1 cellular context compared by ENCODE assay signal in the genomic region with DNA sequence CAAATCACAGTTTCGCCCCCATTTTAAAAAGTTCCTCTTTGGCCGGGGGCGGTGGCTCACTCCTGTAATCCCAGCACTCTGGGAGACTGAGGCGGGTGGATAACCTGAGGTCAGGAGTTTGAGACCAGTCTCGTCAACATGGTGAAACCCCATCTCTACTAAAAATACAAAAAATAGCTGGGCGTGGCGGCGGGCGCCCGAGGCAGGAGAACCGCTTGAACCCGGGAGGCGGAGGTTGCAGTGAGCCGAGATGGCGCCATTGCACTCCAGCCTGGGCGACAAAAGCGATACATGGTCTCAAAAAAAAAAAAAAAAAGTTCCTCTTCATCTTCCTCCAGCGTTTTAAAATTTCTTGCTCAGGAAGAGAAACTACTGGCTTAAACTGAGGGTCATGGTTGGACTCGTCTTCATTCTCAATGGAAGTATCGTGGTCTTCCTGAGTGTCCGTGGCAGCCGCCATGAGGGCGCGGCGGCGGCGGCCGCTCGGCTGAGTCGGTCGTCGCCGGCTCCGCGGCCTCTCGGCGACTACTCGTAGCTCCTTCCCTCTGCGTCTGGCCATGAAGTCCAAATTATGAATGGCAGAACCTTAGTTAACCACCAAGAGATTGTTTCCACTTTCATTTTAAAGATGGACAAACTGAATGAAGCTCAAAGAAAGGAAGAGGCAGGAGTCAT.
TF ChIP-seq lines count a peak whose summit lies in the region.

No MANE protein-coding gene starts in this region.

TF ChIP-seq in WTC11, 78 proteins besides CTCF, POLR2A, EP300 and RAD21:
- TF ChIP-seq E2F4 (CRISPR knock-in tag; IDR thresholded peaks at IDR 0.05; ENCODE audit: borderline replicate concordance, low read depth) (no peak), ATF3 (CRISPR knock-in tag; conservative IDR thresholded peaks at IDR 0.05) (no peak), JAZF1 (CRISPR knock-in tag; IDR thresholded peaks at IDR 0.05) (no peak), NFATC4 (CRISPR knock-in tag; IDR thresholded peaks at IDR 0.05) (no peak), USF2 (CRISPR knock-in tag; IDR thresholded peaks at IDR 0.05) (no peak), STAT6 (CRISPR knock-in tag; conservative IDR thresholded peaks at IDR 0.05; ENCODE audit: low read depth) (no peak), NR2C2 (CRISPR knock-in tag; IDR thresholded peaks at IDR 0.05) (no peak), SP1 (CRISPR knock-in tag; conservative IDR thresholded peaks at IDR 0.05) (no peak), JUN (CRISPR knock-in tag; IDR thresholded peaks at IDR 0.05) (no peak), IRF1 (CRISPR knock-in tag; IDR thresholded peaks at IDR 0.05) (no peak), ATF6 (CRISPR knock-in tag; IDR thresholded peaks at IDR 0.05) (no peak), ZNF219 (CRISPR knock-in tag; IDR thresholded peaks at IDR 0.05; ENCODE audit: borderline replicate concordance) (no peak), CREB1 (CRISPR knock-in tag; IDR thresholded peaks at IDR 0.05) (no peak), ZNF121 (CRISPR knock-in tag; IDR thresholded peaks at IDR 0.05) (no peak), FOXK1 (CRISPR knock-in tag; IDR thresholded peaks at IDR 0.05) (no peak), NFYB (CRISPR knock-in tag; conservative IDR thresholded peaks at IDR 0.05; ENCODE audit: low read depth) (no peak), IRF2 (CRISPR knock-in tag; IDR thresholded peaks at IDR 0.05; ENCODE audit: borderline replicate concordance, low read depth) (no peak)
- TF ChIP-seq, protein P1, sequence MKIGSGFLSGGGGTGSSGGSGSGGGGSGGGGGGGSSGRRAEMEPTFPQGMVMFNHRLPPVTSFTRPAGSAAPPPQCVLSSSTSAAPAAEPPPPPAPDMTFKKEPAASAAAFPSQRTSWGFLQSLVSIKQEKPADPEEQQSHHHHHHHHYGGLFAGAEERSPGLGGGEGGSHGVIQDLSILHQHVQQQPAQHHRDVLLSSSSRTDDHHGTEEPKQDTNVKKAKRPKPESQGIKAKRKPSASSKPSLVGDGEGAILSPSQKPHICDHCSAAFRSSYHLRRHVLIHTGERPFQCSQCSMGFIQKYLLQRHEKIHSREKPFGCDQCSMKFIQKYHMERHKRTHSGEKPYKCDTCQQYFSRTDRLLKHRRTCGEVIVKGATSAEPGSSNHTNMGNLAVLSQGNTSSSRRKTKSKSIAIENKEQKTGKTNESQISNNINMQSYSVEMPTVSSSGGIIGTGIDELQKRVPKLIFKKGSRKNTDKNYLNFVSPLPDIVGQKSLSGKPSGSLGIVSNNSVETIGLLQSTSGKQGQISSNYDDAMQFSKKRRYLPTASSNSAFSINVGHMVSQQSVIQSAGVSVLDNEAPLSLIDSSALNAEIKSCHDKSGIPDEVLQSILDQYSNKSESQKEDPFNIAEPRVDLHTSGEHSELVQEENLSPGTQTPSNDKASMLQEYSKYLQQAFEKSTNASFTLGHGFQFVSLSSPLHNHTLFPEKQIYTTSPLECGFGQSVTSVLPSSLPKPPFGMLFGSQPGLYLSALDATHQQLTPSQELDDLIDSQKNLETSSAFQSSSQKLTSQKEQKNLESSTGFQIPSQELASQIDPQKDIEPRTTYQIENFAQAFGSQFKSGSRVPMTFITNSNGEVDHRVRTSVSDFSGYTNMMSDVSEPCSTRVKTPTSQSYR (CRISPR knock-in tag; IDR thresholded peaks at IDR 0.05): no peak
- TF ChIP-seq, protein P2, sequence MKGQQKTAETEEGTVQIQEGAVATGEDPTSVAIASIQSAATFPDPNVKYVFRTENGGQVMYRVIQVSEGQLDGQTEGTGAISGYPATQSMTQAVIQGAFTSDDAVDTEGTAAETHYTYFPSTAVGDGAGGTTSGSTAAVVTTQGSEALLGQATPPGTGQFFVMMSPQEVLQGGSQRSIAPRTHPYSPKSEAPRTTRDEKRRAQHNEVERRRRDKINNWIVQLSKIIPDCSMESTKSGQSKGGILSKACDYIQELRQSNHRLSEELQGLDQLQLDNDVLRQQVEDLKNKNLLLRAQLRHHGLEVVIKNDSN (CRISPR knock-in tag; IDR thresholded peaks at IDR 0.05): no peak
- TF ChIP-seq, protein P3, sequence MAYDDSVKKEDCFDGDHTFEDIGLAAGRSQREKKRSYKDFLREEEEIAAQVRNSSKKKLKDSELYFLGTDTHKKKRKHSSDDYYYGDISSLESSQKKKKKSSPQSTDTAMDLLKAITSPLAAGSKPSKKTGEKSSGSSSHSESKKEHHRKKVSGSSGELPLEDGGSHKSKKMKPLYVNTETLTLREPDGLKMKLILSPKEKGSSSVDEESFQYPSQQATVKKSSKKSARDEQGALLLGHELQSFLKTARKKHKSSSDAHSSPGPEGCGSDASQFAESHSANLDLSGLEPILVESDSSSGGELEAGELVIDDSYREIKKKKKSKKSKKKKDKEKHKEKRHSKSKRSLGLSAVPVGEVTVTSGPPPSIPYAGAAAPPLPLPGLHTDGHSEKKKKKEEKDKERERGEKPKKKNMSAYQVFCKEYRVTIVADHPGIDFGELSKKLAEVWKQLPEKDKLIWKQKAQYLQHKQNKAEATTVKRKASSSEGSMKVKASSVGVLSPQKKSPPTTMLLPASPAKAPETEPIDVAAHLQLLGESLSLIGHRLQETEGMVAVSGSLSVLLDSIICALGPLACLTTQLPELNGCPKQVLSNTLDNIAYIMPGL (CRISPR knock-in tag; IDR thresholded peaks at IDR 0.05): no peak
